Comparison of ENCODE assay signal across 11 cellular contexts in the genomic region with DNA sequence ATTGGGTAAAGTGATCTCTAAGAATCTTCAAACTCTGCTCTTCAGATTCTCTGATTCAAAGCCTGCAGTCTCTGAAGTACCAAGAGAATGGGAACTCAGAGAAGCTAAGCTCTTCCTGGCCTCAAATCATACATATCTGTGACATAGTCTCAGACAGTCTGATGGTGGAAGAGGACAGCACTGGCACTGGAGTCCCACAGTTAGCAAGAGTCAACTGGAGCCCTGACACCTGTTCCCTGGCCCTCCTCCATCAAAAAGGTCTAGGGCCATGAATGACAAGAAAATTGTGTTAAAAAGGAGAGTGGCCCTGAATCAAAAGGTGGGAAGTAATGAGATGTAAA. TPM values are rescaled to one million over a fixed set of nuclear protein-coding genes. Genes with fewer than 3 reads are reported as not detected.
DNase-seq lines count a peak whose midpoint lies in the region; ATAC-seq, FAIRE-seq and TF ChIP-seq lines count a peak whose summit lies in the region.
"Had no signal": no experiment of that assay in that cellular context is flagged by ENCODE, and none has a peak within 500 bp of the region (broad histone marks: within the 10 kb centered on the region; RNA-seq: fewer than 3 reads in every experiment).

No MANE protein-coding gene starts in this region.

- peaks cover 70 to 99% (median 91%) of the 10 kb centered on the region in 4 donors for H3K4me1 Mint-ChIP-seq in CD4-positive, alpha-beta memory T cell
- H3K4me1 Mint-ChIP-seq in astrocyte (ENCODE audit: low read depth, unreplicated experiment), result peaks cover 57% of the 10 kb centered on the region

- H2AFZ ChIP-seq in astrocyte (ENCODE audit: low read depth, low read length), result no peak overlapping the region

- H3K27ac Mint-ChIP-seq in CD4-positive, alpha-beta memory T cell, result peak overlapping the region; percentile 99 to 100 (median 100)
- peak overlapping the region; percentile 59 for H3K27ac Mint-ChIP-seq in astrocyte (ENCODE audit: unreplicated experiment)

- H3K4me3 Mint-ChIP-seq in CD4-positive, alpha-beta memory T cell, result peak overlapping the region; percentile 50 to 99 (median 86)
- no peak overlapping the region for H3K4me3 Mint-ChIP-seq in astrocyte (ENCODE audit: unreplicated experiment)

- POLR2A ChIA-PET in CD4-positive, alpha-beta memory T cell (lab: Charles Lee; ENCODE audit: partially characterized antibody), result interaction anchor here (0.6 to 31.0 kb wide), 81 partner anchors 0 to 600 kb away, joined by 3 to 6843 read pairs (median 7); a partner anchor contains a TSS

- H3K9me3 Mint-ChIP-seq in CD4-positive, alpha-beta memory T cell, result peaks cover 0 to 4% (median 0%) of the 10 kb centered on the region in 8 donors
- H3K9me3 Mint-ChIP-seq in astrocyte (ENCODE audit: unreplicated experiment), result peaks cover 3% of the 10 kb centered on the region

- H3K27me3 Mint-ChIP-seq in CD4-positive, alpha-beta memory T cell, result no peaks in the 10 kb centered on the region
- peaks cover 13% of the 10 kb centered on the region for H3K27me3 Mint-ChIP-seq in astrocyte (ENCODE audit: low read depth, unreplicated experiment)

- H3K4me1 ChIP-seq in CD4-positive, alpha-beta memory T cell (ENCODE audit: insufficient read depth, low read length), result peaks cover 97% of the 10 kb centered on the region
- H3K4me1 ChIP-seq in astrocyte (ENCODE audit: insufficient read depth, low read length) (peaks cover 57% of the 10 kb centered on the region), adrenal gland (replicated peaks in 1 of 2) (no peaks in the 10 kb centered on the region), HAP-1 (no peaks in the 10 kb centered on the region)

- CTCF ChIA-PET in CD4-positive, alpha-beta memory T cell (lab: Charles Lee; ENCODE audit: partially characterized antibody), result interaction anchor here (0.6 to 16.1 kb wide), 13 partner anchors 17 to 504 kb away, joined by 3 to 623 read pairs (median 4); no protein-coding TSS in a partner anchor

- H3K4me2 ChIP-seq in astrocyte (ENCODE audit: low read length), result peak overlapping the region; percentile 73

- H3K36me3 ChIP-seq in CD4-positive, alpha-beta memory T cell (ENCODE audit: insufficient read depth, low read length), result peaks cover 4% of the 10 kb centered on the region
- peaks cover 3% of the 10 kb centered on the region for H3K36me3 ChIP-seq in astrocyte (ENCODE audit: insufficient read depth, low read length)
- no peaks in the 10 kb centered on the region for H3K36me3 ChIP-seq in adrenal gland (replicated peaks in 1 of 2)
- H3K36me3 ChIP-seq in HAP-1 (replicated peaks), result no peaks in the 10 kb centered on the region

- in situ Hi-C loops in HAP-1 (cut with MboI; ENCODE audit: low sequenced_read_pairs), result no loop called here

- H3K9ac ChIP-seq in astrocyte (ENCODE audit: low read length), result peak overlapping the region; percentile 76

- no peaks in the 10 kb centered on the region for H3K79me2 ChIP-seq in astrocyte (ENCODE audit: insufficient read depth, low read length)

- no peak for TF ChIP-seq POLR2A in adrenal gland (IDR thresholded peaks at IDR 0.05)

- no peaks in the 10 kb centered on the region for H4K20me1 ChIP-seq in astrocyte (ENCODE audit: insufficient read depth, low read length)

- intact Hi-C loops in CD4-positive, alpha-beta memory T cell (cut with micrococcal nuclease), result loop anchor here (1.0 kb wide), 2 partner anchors 10 to 23 kb away; no protein-coding TSS in a partner anchor
- intact Hi-C loops in adrenal gland (cut with DNase I), result no loop called here

- no peaks in the 10 kb centered on the region for H3K9me3 ChIP-seq in CD4-positive, alpha-beta memory T cell (ENCODE audit: control insufficient read depth in 1 of 2, low read length in 2 of 2)
- H3K9me3 ChIP-seq in astrocyte (ENCODE audit: insufficient read depth, low read depth, low read length) (no peaks in the 10 kb centered on the region), adrenal gland (replicated peaks in 1 of 3) (no peaks in the 10 kb centered on the region), HAP-1 (no peaks in the 10 kb centered on the region)

- peak overlapping the region in 1 of 2 donors; percentile 49 for H3K4me3 ChIP-seq in CD4-positive, alpha-beta memory T cell (ENCODE audit: low read length in 2 of 2)
- H3K4me3 ChIP-seq in astrocyte (ENCODE audit: insufficient read depth, low read depth, low read length) (no peak overlapping the region), adrenal gland (no peak overlapping the region), HAP-1 (no peak overlapping the region)

- DNase-seq in CD4-positive, alpha-beta memory T cell, result no peak
- DNase-seq in astrocyte (ENCODE audit: low read depth) (no peak), adrenal gland (no peak), COLO829 (ENCODE audit: low spot score) (no peak), HAP-1 (ENCODE audit: low spot score in 2 of 2) (no peak)
- DNase-seq in stimulated activated CD4-positive, alpha-beta T cell treated with anti-CD3 and anti-CD28 coated beads, Interleukin-4, amount 100 ng/mL, for 24 hours, result no peak

- TF ChIP-seq CTCF in astrocyte (IDR thresholded peaks at IDR 0.05; ENCODE audit: insufficient read depth, low read depth, low read length) (no peak), adrenal gland (IDR thresholded peaks at IDR 0.05) (no peak)

- no peaks in the 10 kb centered on the region for H3K27me3 ChIP-seq in CD4-positive, alpha-beta memory T cell (ENCODE audit: insufficient read depth, low read length)
- no peaks in the 10 kb centered on the region for H3K27me3 ChIP-seq in astrocyte (ENCODE audit: insufficient read depth, low read length)
- peaks cover 26% of the 10 kb centered on the region for H3K27me3 ChIP-seq in adrenal gland
- peaks cover 2% of the 10 kb centered on the region; the same call in 1 of the 2 replicates for H3K27me3 ChIP-seq in HAP-1 (ENCODE audit: low read depth)

- peak overlapping the region; percentile 99 for H3K27ac ChIP-seq in CD4-positive, alpha-beta memory T cell (ENCODE audit: low read depth, low read length)
- H3K27ac ChIP-seq in astrocyte (ENCODE audit: low read depth, low read length) (peak overlapping the region; percentile 96), adrenal gland (no peak overlapping the region)

- FAIRE-seq in astrocyte (lab: Jason Lieb, UNC), result no peak

- ATAC-seq in GM19467 (IDR thresholded peaks at IDR 0.05; ENCODE audit: unreplicated experiment) (peak; percentile 26), HG03196 (IDR thresholded peaks at IDR 0.05; ENCODE audit: unreplicated experiment) (peak; percentile 27)

- peaks cover 17 to 21% of the 10 kb centered on the region in 2 donors for H3K36me3 Mint-ChIP-seq in CD4-positive, alpha-beta memory T cell
- peaks cover 9% of the 10 kb centered on the region for H3K36me3 Mint-ChIP-seq in astrocyte (ENCODE audit: low read depth, unreplicated experiment)

RNA-seq across cellular contexts. Expression of a gene that starts 37.7 kb away (rescaled TPM):
- total RNA-seq in CD4-positive, alpha-beta memory T cell, result not detected
- not detected for polyA plus RNA-seq in CD4-positive, alpha-beta memory T cell
- not detected in 2 replicates for total RNA-seq in astrocyte
- 10 to 100 TPM in 2 of 8 donors, 1 to 10 TPM in 1, not detected in 5; 4.8 to 43.4 (median 40.0) TPM for total RNA-seq in adrenal gland
- 1 to 10 TPM in 2 of 3 donors, not detected in 1; 2.8 to 4.4 TPM for polyA plus RNA-seq in adrenal gland
- total RNA-seq: LHCN-M2, pulmonary artery endothelial cell, urinary bladder had no signal

RNA-seq across cellular contexts. Expression of a gene that starts 46.4 kb away (rescaled TPM):
- 10 to 100 TPM; 48.4 to 65.0 TPM for total RNA-seq in CD4-positive, alpha-beta memory T cell
- polyA plus RNA-seq in CD4-positive, alpha-beta memory T cell, result 10 to 100 TPM; 14.2 to 27.4 TPM
- 15.7 and 16.2 TPM in 2 replicates for total RNA-seq in astrocyte
- total RNA-seq in adrenal gland, result 10 to 100 TPM in 2 of 8 donors, 1 to 10 TPM in 6; 1.4 to 14.4 (median 3.7) TPM
- 10 to 100 TPM in 1 of 3 donors, 1 to 10 TPM in 2; 1.1 to 17.2 (median 9.1) TPM for polyA plus RNA-seq in adrenal gland

RNA-seq across cellular contexts. Expression of a gene that starts 59.2 kb away (rescaled TPM):
- total RNA-seq in CD4-positive, alpha-beta memory T cell, result under 1 TPM in 1 of 2 experiments, not detected in 1; 0.44 TPM
- not detected for polyA plus RNA-seq in CD4-positive, alpha-beta memory T cell
- total RNA-seq in astrocyte, result not detected in 2 replicates
- total RNA-seq in adrenal gland, result 10 to 100 TPM in 2 of 8 donors, 1 to 10 TPM in 1, not detected in 5; 3.3 to 15.4 (median 14.6) TPM
- polyA plus RNA-seq in adrenal gland, result 1 to 10 TPM in 2 of 3 donors, not detected in 1; 3.2 to 3.3 TPM
- total RNA-seq: LHCN-M2, pulmonary artery endothelial cell, urinary bladder had no signal

Comparison
In these comparisons a context has a peak if more than half of its experiments do, and no peak if none do; other contexts are left out.
1. H3K27ac ChIP-seq: peak in CD4-positive, alpha-beta memory T cell (single experiment) and astrocyte (single experiment); none in adrenal gland (0 of 5).